ENCODE assay signal across 9 cellular contexts in genomic region chr11:128772814-128773213, GRCh38.
A peak's percentile ranks its signal among the peaks of the same experiment; 100 is the strongest.
DNase-seq lines count a peak whose midpoint lies in the region; ATAC-seq, FAIRE-seq and TF ChIP-seq lines count a peak whose summit lies in the region.
"Had no signal": no experiment of that assay in that cellular context is flagged by ENCODE, and none has a peak within 500 bp of the region (broad histone marks: within the 10 kb centered on the region; RNA-seq: fewer than 3 reads in every experiment).

No MANE protein-coding gene starts in this region.

- no peak for FAIRE-seq in GM12892 (lab: Jason Lieb, UNC)
- FAIRE-seq: GM12878 had no signal

- no peak for ATAC-seq in HG03354 (IDR thresholded peaks at IDR 0.05; ENCODE audit: poor library complexity, severe bottlenecking, unreplicated experiment)
- ATAC-seq: GM12878 had no signal

- no peak for TF ChIP-seq CTCF in GM13976 (IDR thresholded peaks at IDR 0.05; ENCODE audit: borderline replicate concordance, control extremely low read depth, extremely low read depth, insufficient read depth, missing control alignments)

- DNase-seq in DMS79 treated with DMSO at 0.1 percent for 48 hours (lab: John Stamatoyannopoulos, UW) (peak; percentile 98), T-helper 2 cell (peak in 3 of 5 experiments; percentile 17 to 72 (median 64)), GM13976 (ENCODE audit: low spot score) (no peak), GM12892 (ENCODE audit: insufficient read length) (no peak), NCI-H2107 treated with DMSO at 0.1 percent for 48 hours (lab: John Stamatoyannopoulos, UW; ENCODE audit: unreplicated experiment) (no peak)
- DNase-seq in central memory CD4-positive, alpha-beta T cell: peak; percentile 49
- DNase-seq in stimulated activated CD4-positive, alpha-beta T cell treated with anti-CD3 and anti-CD28 coated beads, Interleukin-15, amount 100 ng/mL, for 24 hours: peak; percentile 51

- no peak for TF ChIP-seq POLR2A in GM12892 (IDR thresholded peaks at IDR 0.05; ENCODE audit: low read depth, low read length)

- in situ Hi-C loops in GM13976 (cut with MboI; ENCODE audit: low sequenced_read_pairs, unreplicated experiment): no loop called here

Comparison
In these comparisons a context has a peak if more than half of its experiments do, and no peak if none do; other contexts are left out.
1. DNase-seq: peak in DMS79 treated with DMSO at 0.1 percent for 48 hours (single experiment), T-helper 2 cell (3 of 5), central memory CD4-positive, alpha-beta T cell (single experiment) and stimulated activated CD4-positive, alpha-beta T cell treated with anti-CD3 and anti-CD28 coated beads, Interleukin-15, amount 100 ng/mL, for 24 hours (single experiment); none in GM13976 (single experiment), GM12892 (single experiment) and NCI-H2107 treated with DMSO at 0.1 percent for 48 hours (single experiment).